In genomic region chr16:2056681-2057407, GRCh38 we compare ENCODE assay signal across 14 cellular contexts.
DNase-seq lines count a peak whose midpoint lies in the region; ATAC-seq and FAIRE-seq lines count a peak whose summit lies in the region.
"Had no signal": no experiment of that assay in that cellular context is flagged by ENCODE, and none has a peak within 500 bp of the region (broad histone marks: within the 10 kb centered on the region; RNA-seq: fewer than 3 reads in every experiment).

No MANE protein-coding gene starts in this region.

- no peak for ATAC-seq in HG02678 (IDR thresholded peaks at IDR 0.05; ENCODE audit: unreplicated experiment)
- ATAC-seq: effector memory CD8-positive, alpha-beta T cell had no signal

- FAIRE-seq in RCC 7860 (lab: Jason Lieb, UNC): no peak
- FAIRE-seq: islet of Langerhans, TTC549 had no signal

- DNase-seq in NCI-H510A treated with DMSO at 0.1 percent for 48 hours (lab: John Stamatoyannopoulos, UW) (peak; percentile 47), NCI-H510A (lab: John Stamatoyannopoulos, UW) (no peak), RCC 7860 (ENCODE audit: low spot score) (peak; percentile 4), globus pallidus (ENCODE audit: low spot score) (peak; percentile 75), superior temporal gyrus (ENCODE audit: extremely low spot score) (peak; percentile 44), NCI-H526 (lab: John Stamatoyannopoulos, UW) (no peak), NCI-H1930 (lab: John Stamatoyannopoulos, UW) (no peak)
- DNase-seq: activated gamma-delta T cell; effector memory CD8-positive, alpha-beta T cell; GM23248; stimulated activated CD8-positive, alpha-beta memory T cell treated with anti-CD3 and anti-CD28 coated beads, Interleukin-4, amount 100 ng/mL, for 48 hours had no signal

Comparison
In these comparisons a context has a peak if more than half of its experiments do, and no peak if none do; other contexts are left out.
1. DNase-seq: peak in NCI-H510A treated with DMSO at 0.1 percent for 48 hours (single experiment), RCC 7860 (single experiment), globus pallidus (single experiment) and superior temporal gyrus (single experiment); none in NCI-H510A (single experiment), NCI-H526 (0 of 2) and NCI-H1930 (0 of 2).